Comparison of ENCODE assay signal across 14 cellular contexts in the genomic region with DNA sequence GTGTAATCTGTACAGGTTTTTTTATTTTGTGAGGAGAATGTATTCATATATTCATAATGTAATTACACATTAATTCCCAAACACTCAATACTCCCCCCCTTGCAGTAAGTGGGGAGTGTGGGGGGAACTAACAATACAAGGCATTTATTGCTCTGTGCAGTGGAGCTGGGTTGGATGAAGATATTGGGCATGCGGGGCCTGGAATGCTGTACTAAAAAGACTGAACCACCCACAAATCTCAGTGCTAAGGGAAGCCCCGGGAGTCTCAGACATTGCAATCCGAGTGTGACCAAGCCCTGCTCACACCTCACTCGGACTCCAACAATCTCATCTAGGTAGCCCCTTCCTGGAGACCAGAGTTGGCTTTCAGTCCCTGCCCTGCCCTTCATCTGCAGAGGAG.
"Had no signal": no experiment of that assay in that cellular context is flagged by ENCODE, and none has a peak within 500 bp of the region (broad histone marks: within the 10 kb centered on the region; RNA-seq: fewer than 3 reads in every experiment).

No MANE protein-coding gene starts in this region.

- H3K4me3 ChIP-seq: esophagus muscularis mucosa, heart left ventricle, tibial artery had no signal

- H3K36me3 ChIP-seq: esophagus muscularis mucosa, heart left ventricle, tibial artery had no signal

- H3K9me3 ChIP-seq: esophagus muscularis mucosa, heart left ventricle, tibial artery had no signal

- DNase-seq: activated CD4-positive, alpha-beta T cell treated with anti-CD3 and anti-CD28 coated beads, Interleukin-2, amount 50 U/mL, for 1 hour; activated CD4-positive, CD25-positive, alpha-beta regulatory T cell; activated T-cell treated with anti-CD3 and anti-CD28 coated beads for 4 hours; amniotic stem cell; cerebellar nuclear complex; foreskin fibroblast; naive thymus-derived CD4-positive, alpha-beta T cell; occipital lobe; stimulated activated CD4-positive, alpha-beta T cell treated with anti-CD3 and anti-CD28 coated beads, Interleukin-4, amount 100 ng/mL, for 1 hour; stimulated activated CD8-positive, alpha-beta memory T cell treated with anti-CD3 and anti-CD28 coated beads, Interleukin-4, amount 100 ng/mL, for 48 hours; T-helper 2 cell; tibial artery had no signal

- H3K27ac ChIP-seq: esophagus muscularis mucosa, heart left ventricle, tibial artery had no signal
